22 cellular contexts compared by ENCODE assay signal in genomic region chr14:95770777-95771176, GRCh38. TPM values are rescaled to one million over a fixed set of nuclear protein-coding genes. Genes with fewer than 3 reads are reported as not detected.
DNase-seq lines count a peak whose midpoint lies in the region; ATAC-seq, FAIRE-seq and TF ChIP-seq lines count a peak whose summit lies in the region.
"Had no signal": no experiment of that assay in that cellular context is flagged by ENCODE, and none has a peak within 500 bp of the region (broad histone marks: within the 10 kb centered on the region; RNA-seq: fewer than 3 reads in every experiment).

No MANE protein-coding gene starts in this region.

- no peak overlapping the region for H3K9ac ChIP-seq in BLaER1
- H3K9ac ChIP-seq: KMS-11 had no signal

- H3K4me1 ChIP-seq in BLaER1: peaks cover 15% of the 10 kb centered on the region
- H3K4me1 ChIP-seq in gastrocnemius medialis: no peaks in the 10 kb centered on the region
- H3K4me1 ChIP-seq: Peyer's patch had no signal

- H3K4me3 ChIP-seq in BLaER1: no peak overlapping the region
- H3K4me3 ChIP-seq in gastrocnemius medialis: no peak overlapping the region
- H3K4me3 ChIP-seq: hepatocyte, Peyer's patch had no signal

- no peak for FAIRE-seq in urothelium cell line (lab: Jason Lieb, UNC)
- FAIRE-seq: kidney had no signal

- no peak overlapping the region for H3K27ac ChIP-seq in BLaER1
- no peak overlapping the region for H3K27ac ChIP-seq in gastrocnemius medialis
- H3K27ac ChIP-seq: hepatocyte, HL-60, KMS-11, Peyer's patch had no signal

- no peak for TF ChIP-seq POLR2A in gastrocnemius medialis (IDR thresholded peaks at IDR 0.05)

- TF ChIP-seq CTCF in gastrocnemius medialis (IDR thresholded peaks at IDR 0.05 in 4 of 5, conservative IDR thresholded peaks at IDR 0.05 in 1 of 5): no peak

- H3K9me3 ChIP-seq in BLaER1: no peaks in the 10 kb centered on the region
- H3K9me3 ChIP-seq in gastrocnemius medialis: no peaks in the 10 kb centered on the region
- H3K9me3 ChIP-seq: Peyer's patch had no signal

- ATAC-seq in HG02840 (IDR thresholded peaks at IDR 0.05; ENCODE audit: low FRiP score, unreplicated experiment) (no peak), gastrocnemius medialis (no peak)
- ATAC-seq: T-cell had no signal

- intact Hi-C loops in gastrocnemius medialis (cut with DNase I; ENCODE audit: low total_unique reads): loop anchor here (5.0 kb wide), 1 partner anchor 208 kb away; no protein-coding TSS in a partner anchor

- H3K36me3 ChIP-seq in BLaER1: no peaks in the 10 kb centered on the region
- H3K36me3 ChIP-seq in gastrocnemius medialis: no peaks in the 10 kb centered on the region
- H3K36me3 ChIP-seq: Peyer's patch had no signal

- H3K27me3 ChIP-seq in BLaER1 (no peaks in the 10 kb centered on the region), gastrocnemius medialis (peaks cover 0 to 7% (median 0%) of the 10 kb centered on the region in 3 donors)
- H3K27me3 ChIP-seq: Peyer's patch had no signal

- DNase-seq in DMS153 treated with DMSO at 0.1 percent for 48 hours (lab: John Stamatoyannopoulos, UW; ENCODE audit: unreplicated experiment) (peak; percentile 20), NCI-H1105 (lab: John Stamatoyannopoulos, UW) (peak; percentile 17), RPMI7951 (ENCODE audit: low read depth) (peak; percentile 8), HuH-7 (ENCODE audit: low spot score) (no peak), urothelium cell line (ENCODE audit: low spot score) (no peak), gastrocnemius medialis (no peak)
- DNase-seq: activated B cell treated with CpG ODN at 0.5 μM for 24 hours, kidney, mesendoderm, NCI-H446, nephron progenitor cell, Peyer's patch, trophoblast cell had no signal

- H4K20me1 ChIP-seq in BLaER1: no peaks in the 10 kb centered on the region

- in situ Hi-C loops in gastrocnemius medialis (cut with MboI; ENCODE audit: low sequenced_read_pairs in 4 of 4): loop anchor here in 3 of 4 donors (5.0 to 10.0 kb wide), 3 partner anchors 206 to 216 kb away; no protein-coding TSS in a partner anchor

- peak overlapping the region; percentile 53; the same call in 1 of the 2 replicates for H3K4me2 ChIP-seq in BLaER1
- H3K4me2 ChIP-seq: hepatocyte, KMS-11 had no signal

RNA-seq across cellular contexts. Expression of gene TCL1A, which starts 56.9 kb away (rescaled TPM):
- not detected in 2 replicates for total RNA-seq in RPMI7951 (2014; rRNA removed; shearing (Covaris generic))
- total RNA-seq in gastrocnemius medialis: not detected
- total RNA-seq: activated CD8-positive, alpha-beta memory T cell treated with anti-CD3 and anti-CD28 coated beads for 36 hours; cardiac septum; hepatocyte; pulmonary artery endothelial cell had no signal

Comparison
In these comparisons a context has a peak if more than half of its experiments do, and no peak if none do; other contexts are left out.
1. DNase-seq: peak in DMS153 treated with DMSO at 0.1 percent for 48 hours (single experiment), NCI-H1105 (single experiment) and RPMI7951 (single experiment); none in HuH-7 (single experiment), urothelium cell line (single experiment) and gastrocnemius medialis (0 of 2).